Comparison of ENCODE assay signal across 11 cellular contexts in the genomic region with DNA sequence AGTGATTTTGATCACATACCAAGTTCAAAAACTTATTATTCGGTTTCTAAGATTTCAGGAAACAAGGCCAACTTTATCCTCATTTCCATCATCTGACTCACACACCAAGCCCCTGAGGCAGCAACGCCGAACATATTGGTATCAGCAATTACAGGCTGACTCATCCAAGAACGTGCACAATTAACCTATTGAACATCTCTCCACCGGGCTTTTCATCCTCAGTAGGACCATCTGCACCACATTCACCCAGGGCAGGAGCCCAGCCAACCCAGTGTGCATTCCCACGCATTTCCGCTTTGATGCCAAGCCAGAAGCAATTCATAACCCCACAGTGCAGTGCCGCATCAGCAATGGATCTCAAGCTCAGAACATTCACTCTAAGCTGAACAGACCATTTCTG. TPM values are rescaled to one million over a fixed set of nuclear protein-coding genes. Genes with fewer than 3 reads are reported as not detected.
DNase-seq lines count a peak whose midpoint lies in the region; ATAC-seq and TF ChIP-seq lines count a peak whose summit lies in the region.
"Had no signal": no experiment of that assay in that cellular context is flagged by ENCODE, and none has a peak within 500 bp of the region (broad histone marks: within the 10 kb centered on the region; RNA-seq: fewer than 3 reads in every experiment).

No MANE protein-coding gene starts in this region.

- no peaks in the 10 kb centered on the region for H3K9me3 Mint-ChIP-seq in progenitor cell of endocrine pancreas (ENCODE audit: low read depth)

- no peaks in the 10 kb centered on the region for H3K27me3 Mint-ChIP-seq in progenitor cell of endocrine pancreas

- H3K36me3 Mint-ChIP-seq in progenitor cell of endocrine pancreas (ENCODE audit: insufficient read depth): no peaks in the 10 kb centered on the region
- H3K36me3 Mint-ChIP-seq: WTC11 had no signal

- peak; percentile 87 for DNase-seq in GM04503 (ENCODE audit: low read depth)
- peak; percentile 38 for DNase-seq in NCI-H748 (lab: John Stamatoyannopoulos, UW; ENCODE audit: unreplicated experiment)
- DNase-seq in dermis blood vessel endothelial cell: peak; percentile 93
- DNase-seq in progenitor cell of endocrine pancreas (ENCODE audit: low spot score, unreplicated experiment): no peak
- DNase-seq in ACHN: no peak
- DNase-seq in activated CD8-positive, alpha-beta memory T cell treated with anti-CD3 and anti-CD28 coated beads, Interleukin-2, amount 50 U/mL, for 4 hours: no peak
- DNase-seq in stimulated activated CD4-positive, alpha-beta T cell treated with anti-CD3 and anti-CD28 coated beads, Interleukin-12 subunit alpha, Interleukin-12 subunit beta, amount 100 ng/mL, for 4 hours: no peak
- DNase-seq: left cardiac atrium, NCI-H187 treated with DMSO at 0.1 percent for 48 hours had no signal

- peaks cover 11% of the 10 kb centered on the region for H3K4me1 Mint-ChIP-seq in progenitor cell of endocrine pancreas (ENCODE audit: low read depth)
- H3K4me1 Mint-ChIP-seq: WTC11 had no signal

- H3K4me3 Mint-ChIP-seq in progenitor cell of endocrine pancreas (ENCODE audit: low read depth): no peak overlapping the region
- H3K4me3 Mint-ChIP-seq: WTC11 had no signal

- TF ChIP-seq CTCF in progenitor cell of endocrine pancreas (IDR thresholded peaks at IDR 0.05; ENCODE audit: unreplicated experiment): no peak

- in situ Hi-C loops in ACHN (cut with HindIII; ENCODE audit: low pct_ligation_motif_present, low pct_unique_long_range_greater_than_20kb, low sequenced_read_pairs): no loop called here

- H3K27ac Mint-ChIP-seq in progenitor cell of endocrine pancreas: peak overlapping the region; percentile 15
- H3K27ac Mint-ChIP-seq: WTC11 had no signal

- ATAC-seq in GM21423 (IDR thresholded peaks at IDR 0.05; ENCODE audit: unreplicated experiment): no peak
- ATAC-seq: WTC11 had no signal

RNA-seq across cellular contexts. Expression of a gene that starts 52.9 kb away (rescaled TPM):
- under 0.01 and 0.05 TPM in 2 replicates for total RNA-seq in dermis blood vessel endothelial cell
- 154 and 163 TPM in 2 replicates for total RNA-seq in progenitor cell of endocrine pancreas

Comparison
In these comparisons a context has a peak if more than half of its experiments do, and no peak if none do; other contexts are left out.
1. DNase-seq: peak in GM04503 (single experiment), NCI-H748 (single experiment) and dermis blood vessel endothelial cell (single experiment); none in progenitor cell of endocrine pancreas (single experiment), ACHN (single experiment), activated CD8-positive, alpha-beta memory T cell treated with anti-CD3 and anti-CD28 coated beads, Interleukin-2, amount 50 U/mL, for 4 hours (single experiment) and stimulated activated CD4-positive, alpha-beta T cell treated with anti-CD3 and anti-CD28 coated beads, Interleukin-12 subunit alpha, Interleukin-12 subunit beta, amount 100 ng/mL, for 4 hours (single experiment).
2. RNA of a gene that starts 52.9 kb away (total RNA-seq): 154 to 163 TPM in progenitor cell of endocrine pancreas; under 0.01 to 0.05 TPM in dermis blood vessel endothelial cell; every median in the first group is over 100 times any median in the second.